ENCODE assay signal across 27 cellular contexts in the genomic region with DNA sequence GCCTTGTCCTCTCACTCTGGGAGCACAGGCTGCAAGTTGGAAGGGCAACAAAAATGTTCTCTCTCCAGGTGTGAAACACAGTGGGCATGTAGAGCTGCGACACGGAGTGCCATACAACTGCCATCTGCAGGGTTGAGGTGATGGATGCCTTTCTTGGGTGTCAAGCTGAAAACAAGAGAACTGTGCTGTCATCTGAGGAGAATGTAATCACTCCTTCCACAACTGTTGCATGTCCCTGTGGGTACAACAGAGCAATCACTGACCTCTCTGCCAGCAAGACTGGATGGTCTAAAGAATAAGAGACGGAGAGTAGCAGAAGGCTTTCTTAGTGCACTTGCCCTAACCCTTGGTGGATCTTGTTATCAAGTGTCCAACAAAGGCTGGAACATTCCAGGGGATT.
"Had no signal": no experiment of that assay in that cellular context is flagged by ENCODE, and none has a peak within 500 bp of the region (broad histone marks: within the 10 kb centered on the region; RNA-seq: fewer than 3 reads in every experiment).

No MANE protein-coding gene starts in this region.

- H3K27me3 Mint-ChIP-seq: activated T-cell treated with anti-CD3 and anti-CD28 coated beads, Interleukin-2, amount 50 U/mL, for 24 hours had no signal

- H3K27ac Mint-ChIP-seq: activated T-cell treated with anti-CD3 and anti-CD28 coated beads, Interleukin-2, amount 50 U/mL, for 24 hours; nephron; T-helper 2 cell treated with Interferon-gamma antibody and Interleukin-4, amounts not matched to agents 5 μg/mL and 100 μg/mL, for 36 hours had no signal

- H3K27me3 ChIP-seq: ascending aorta, upper lobe of left lung had no signal

- DNase-seq: activated CD4-positive, alpha-beta T cell treated with anti-CD3 and anti-CD28 coated beads, Interleukin-2, amount 50 U/mL, for 4 hours; activated CD8-positive, alpha-beta memory T cell treated with anti-CD3 and anti-CD28 coated beads for 24 hours; activated CD8-positive, alpha-beta memory T cell treated with anti-CD3 and anti-CD28 coated beads, Interleukin-2, amount 50 U/mL, for 4 hours; activated naive CD4-positive, alpha-beta T cell treated with Interleukin-2 at 50 U/mL for 16 hours; activated T-cell treated with anti-CD3 and anti-CD28 coated beads, Interleukin-2, amount 50 U/mL, for 24 hours; brain microvascular endothelial cell; central memory CD4-positive, alpha-beta T cell; dermis blood vessel endothelial cell; effector CD8-positive, alpha-beta T cell; erythroblast; foreskin fibroblast; heart right ventricle; kidney; right lobe of liver; small intestine; stimulated activated CD4-positive, alpha-beta T cell treated with anti-CD3 and anti-CD28 coated beads, Interleukin-15, amount 100 ng/mL, for 24 hours; stimulated activated naive CD4-positive, alpha-beta T cell; upper lobe of left lung; WERI-Rb-1 had no signal

- H3K4me1 Mint-ChIP-seq: nephron had no signal

- H3K27ac ChIP-seq: ascending aorta, brain microvascular endothelial cell, parathyroid adenoma, right lobe of liver, SK-N-MC, thoracic aorta, upper lobe of left lung, WERI-Rb-1 had no signal

- H3K4me3 Mint-ChIP-seq: activated T-cell treated with anti-CD3 and anti-CD28 coated beads, Interleukin-2, amount 50 U/mL, for 24 hours; nephron; T-helper 2 cell treated with Interferon-gamma antibody and Interleukin-4, amounts not matched to agents 5 μg/mL and 100 μg/mL, for 36 hours had no signal

- H3K9me3 ChIP-seq: right lobe of liver had no signal

- H3K79me2 ChIP-seq: parathyroid adenoma had no signal

- H3K4me3 ChIP-seq: ascending aorta, heart right ventricle, lung, right lobe of liver, SK-N-MC, thoracic aorta, upper lobe of left lung had no signal

- H3K9ac ChIP-seq: parathyroid adenoma had no signal

- ATAC-seq: heart right ventricle, left lobe of liver, right lobe of liver had no signal

- H2AFZ ChIP-seq: parathyroid adenoma had no signal

- FAIRE-seq: kidney, small intestine had no signal

- H3K36me3 ChIP-seq: ascending aorta, brain microvascular endothelial cell, right lobe of liver, thoracic aorta, upper lobe of left lung, WERI-Rb-1 had no signal

- H3K4me1 ChIP-seq: parathyroid adenoma had no signal
